Comparison of ENCODE assay signal across 11 cellular contexts in the genomic region with DNA sequence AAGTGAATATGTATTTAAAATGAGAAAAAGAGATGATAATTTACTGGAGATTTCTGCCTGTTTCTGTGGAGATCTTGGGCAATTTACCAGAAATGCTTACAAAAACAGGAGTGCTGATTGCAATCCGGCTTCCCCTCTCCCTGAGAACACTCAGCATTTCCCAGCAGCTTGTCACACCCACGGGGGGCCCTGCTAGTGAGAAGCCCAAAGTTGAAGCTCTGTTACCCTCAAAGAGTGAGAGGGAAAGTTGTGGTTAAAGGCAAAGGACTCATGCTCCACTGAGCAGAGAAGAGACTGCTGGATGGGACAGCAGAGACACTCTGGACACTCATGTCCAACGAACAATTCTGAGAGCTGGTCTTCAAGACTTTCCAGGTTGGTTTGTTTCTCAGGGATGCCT. TPM values are rescaled to one million over a fixed set of nuclear protein-coding genes. Genes with fewer than 3 reads are reported as not detected.
DNase-seq lines count a peak whose midpoint lies in the region; ATAC-seq, FAIRE-seq and TF ChIP-seq lines count a peak whose summit lies in the region.
"Had no signal": no experiment of that assay in that cellular context is flagged by ENCODE, and none has a peak within 500 bp of the region (broad histone marks: within the 10 kb centered on the region; RNA-seq: fewer than 3 reads in every experiment).

No MANE protein-coding gene starts in this region.

- no peaks in the 10 kb centered on the region for H3K9me3 ChIP-seq in DOHH2 (ENCODE audit: control insufficient read depth, insufficient read depth, low read length)
- H3K9me3 ChIP-seq in GM12878 (replicated peaks; ENCODE audit: control insufficient read depth, insufficient read depth, low read length), result no peaks in the 10 kb centered on the region
- H3K9me3 ChIP-seq: uterus had no signal

- BruUV-seq in GM12878 (replicated peaks; lab: Mats Ljungman, UMichigan), result TSS peak; percentile 18

- peaks cover 86% of the 10 kb centered on the region for H3K4me1 ChIP-seq in DOHH2 (ENCODE audit: control insufficient read depth, low read length)
- H3K4me1 ChIP-seq in GM12878 (ENCODE audit: control insufficient read depth, insufficient read depth, low read length), result peaks cover 16% of the 10 kb centered on the region
- H3K4me1 ChIP-seq: uterus had no signal

- peaks cover 33% of the 10 kb centered on the region for H3K36me3 ChIP-seq in DOHH2 (ENCODE audit: control insufficient read depth, low read length)
- no peaks in the 10 kb centered on the region for H3K36me3 ChIP-seq in GM12878 (ENCODE audit: control insufficient read depth in 2 of 2, insufficient read depth in 2 of 2, low read length in 1 of 2)
- H3K36me3 ChIP-seq: uterus had no signal

- H3K4me1 Mint-ChIP-seq in glutamatergic neuron (ENCODE audit: low read depth, unreplicated experiment), result no peaks in the 10 kb centered on the region

- H3F3A ChIP-seq in DOHH2 (ENCODE audit: control insufficient read depth, insufficient read depth), result peaks cover 35% of the 10 kb centered on the region

- H3K27ac ChIP-seq in DOHH2 (ENCODE audit: low read depth, low read length) (no peak overlapping the region), GM12878 (ENCODE audit: control insufficient read depth, insufficient read depth) (no peak overlapping the region)
- H3K27ac ChIP-seq: uterus had no signal

- no peaks in the 10 kb centered on the region for H3K9me3 Mint-ChIP-seq in glutamatergic neuron (ENCODE audit: unreplicated experiment)

- TF ChIP-seq EP300 in GM12878 (IDR thresholded peaks at IDR 0.05; ENCODE audit: borderline replicate concordance in 1 of 2, control insufficient read depth in 1 of 2, low read depth in 2 of 2, low read length in 2 of 2), result no peak

- no peaks in the 10 kb centered on the region for H3K36me3 Mint-ChIP-seq in glutamatergic neuron (ENCODE audit: unreplicated experiment)

- TF ChIP-seq POLR2A in GM12878 (IDR thresholded peaks at IDR 0.05; ENCODE audit: low read depth, low read length), result no peak

- no peak overlapping the region for H3K4me3 Mint-ChIP-seq in glutamatergic neuron (ENCODE audit: unreplicated experiment)

- H3K27me3 ChIP-seq in DOHH2 (ENCODE audit: control insufficient read depth, low read length) (peaks cover 9% of the 10 kb centered on the region; the same call in 1 of the 2 replicates), GM12878 (replicated peaks in 1 of 2; ENCODE audit: control insufficient read depth in 2 of 2, insufficient read depth in 2 of 2, low read length in 1 of 2) (peaks cover 0 to 7% of the 10 kb centered on the region in 2 experiments; a peak in 1 of 4 replicates)
- H3K27me3 ChIP-seq: uterus had no signal

- CTCF ChIA-PET in GM12878 (lab: Yijun Ruan, JAX), result interaction anchor here (0.7 to 7.5 kb wide), 6 partner anchors 20 to 89 kb away, joined by 3 to 90 read pairs (median 4); no protein-coding TSS in a partner anchor

- H3K27me3 Mint-ChIP-seq in glutamatergic neuron (ENCODE audit: unreplicated experiment), result peaks cover 5% of the 10 kb centered on the region

- no peak overlapping the region for H2AFZ ChIP-seq in GM12878 (ENCODE audit: control insufficient read depth, low read depth, low read length)

- H4K20me1 ChIP-seq in DOHH2 (ENCODE audit: control insufficient read depth, insufficient read depth, low read depth, low read length) (peaks cover 20% of the 10 kb centered on the region), GM12878 (ENCODE audit: control insufficient read depth, insufficient read depth) (no peaks in the 10 kb centered on the region)

- RAD21 ChIA-PET in GM12878 (lab: Charles Lee; ENCODE audit: unreplicated experiment), result interaction anchor here (1.0 to 8.0 kb wide), 8 partner anchors 21 to 89 kb away, joined by 3 to 120 read pairs (median 40); no protein-coding TSS in a partner anchor

- in situ Hi-C loops in GM12878 (cut with MboI), result loop anchor here (5.0 kb wide), 1 partner anchor 73 kb away; no protein-coding TSS in a partner anchor

- 0% methylated on average over 3 of the region's 3 CpGs for WGBS in GM12878 (ENCODE audit: insufficient coverage, insufficient replicate concordance, low lambda C conversion rate, missing lambda C conversion rate)

- H3K9me2 ChIP-seq in DOHH2 (replicated peaks; ENCODE audit: control insufficient read depth, low read length), result no peaks in the 10 kb centered on the region

- no peak for TF ChIP-seq RAD21 in GM12878 (IDR thresholded peaks at IDR 0.05; ENCODE audit: insufficient read depth, low read depth, low read length)

- H3K79me2 ChIP-seq in DOHH2 (ENCODE audit: control insufficient read depth, low read length) (peaks cover 83% of the 10 kb centered on the region), GM12878 (ENCODE audit: control insufficient read depth, insufficient read depth, low read length) (no peaks in the 10 kb centered on the region)

- TF ChIP-seq CTCF in DOHH2 (IDR thresholded peaks at IDR 0.05; ENCODE audit: low read depth, low read length, poor library complexity, severe bottlenecking) (no peak), GM12878 (IDR thresholded peaks at IDR 0.05 in 2 of 3, conservative IDR thresholded peaks at IDR 0.05 in 1 of 3; ENCODE audit: control insufficient read depth in 2 of 3, extremely low read depth in 1 of 3, insufficient read depth in 1 of 3, low read depth in 3 of 3, low read length in 3 of 3) (no peak), glutamatergic neuron (IDR thresholded peaks at IDR 0.05; ENCODE audit: partially characterized antibody, unreplicated experiment) (no peak)

- FAIRE-seq in GM12878 (lab: Jason Lieb, UNC), result no peak
- FAIRE-seq: colon had no signal

- DNase-seq in NAMALWA (ENCODE audit: low spot score) (peak; percentile 31), GM12878 (ENCODE audit: low read depth, low spot score) (no peak), renal cortical epithelial cell (ENCODE audit: low read depth) (peak; percentile 43), glutamatergic neuron (no peak), cortex of kidney (lab: John Stamatoyannopoulos, UW) (no peak), NCI-H146 (lab: John Stamatoyannopoulos, UW) (no peak)
- DNase-seq: KG1, uterus had no signal

- H3K4me3 ChIP-seq in DOHH2 (ENCODE audit: low read length), result peak overlapping the region; percentile 98
- no peak overlapping the region for H3K4me3 ChIP-seq in GM12878
- H3K4me3 ChIP-seq: uterus had no signal

- POLR2A ChIA-PET in GM12878 (lab: Charles Lee), result interaction anchor here (0.7 to 7.8 kb wide), 3 partner anchors 13 to 53 kb away, joined by 3 to 94 read pairs (median 4); no protein-coding TSS in a partner anchor

- H3K4me2 ChIP-seq in DOHH2 (ENCODE audit: low read length), result peak overlapping the region; percentile 96
- H3K4me2 ChIP-seq in GM12878 (ENCODE audit: control insufficient read depth, insufficient read depth), result no peak overlapping the region

- no peak overlapping the region for H3K27ac Mint-ChIP-seq in glutamatergic neuron (ENCODE audit: unreplicated experiment)

- intact Hi-C loops in GM12878 (cut with micrococcal nuclease; ENCODE audit: unreplicated experiment), result loop anchor here (5.0 kb wide), 2 partner anchors 53 to 88 kb away; no protein-coding TSS in a partner anchor

- ATAC-seq in GM12878, result peak; percentile 3; the same call in 1 of the 3 replicates
- no peak for ATAC-seq in HG02588 (IDR thresholded peaks at IDR 0.05; ENCODE audit: unreplicated experiment)

- no peak overlapping the region for H3K9ac ChIP-seq in GM12878 (ENCODE audit: control insufficient read depth, insufficient read depth, low read length)

- SMC1A ChIA-PET in GM12878 (lab: Charles Lee; ENCODE audit: uncharacterized antibody, unreplicated experiment), result interaction anchor here (0.8 to 9.8 kb wide), 10 partner anchors 12 to 98 kb away, joined by 3 to 156 read pairs (median 29); no protein-coding TSS in a partner anchor

TF ChIP-seq in GM12878, 131 proteins besides CTCF, POLR2A, EP300 and RAD21 (continues in another document):
- TF ChIP-seq WRNIP1 (IDR thresholded peaks at IDR 0.05; ENCODE audit: borderline replicate concordance, low read depth, low read length), result no peak
- TF ChIP-seq SMAD5 (IDR thresholded peaks at IDR 0.05; ENCODE audit: low read depth), result no peak
- peak; percentile 73 for TF ChIP-seq IKZF1 (conservative IDR thresholded peaks at IDR 0.05)

RNA-seq across cellular contexts. Expression of a gene that starts 2.9 kb away (rescaled TPM):
- 85.3 and 89.1 TPM in 2 replicates for total RNA-seq in GM12878 (2013; cell fraction: nucleolus; rRNA removed)
- total RNA-seq in GM12878 (2014; rRNA removed), result 0.87 and 1.1 TPM in 2 replicates
- total RNA-seq in GM12878 (2014; rRNA removed; fragmentation: Illumina TruSeq; extraction: Trizol), result 0.92 and 1.0 TPM in 2 replicates
- 1.0 and 1.5 TPM in 2 replicates for total RNA-seq in GM12878 (2021)
- polyA plus RNA-seq in GM12878 (2011; ENCODE audit: low read depth), result 0.68 TPM
- polyA plus RNA-seq in GM12878 (2011; rRNA removed), result 39.3 and 48.5 TPM in 2 replicates
- polyA plus RNA-seq in GM12878 (2011; cell fraction: cytosol; rRNA removed), result 39.4 and 45.7 TPM in 2 replicates
- 85.2 and 124 TPM in 2 replicates for polyA plus RNA-seq in GM12878 (2011; cell fraction: nucleus; rRNA removed)
- polyA plus RNA-seq in GM12878 (2012), result 0.87 and 1.5 TPM in 2 replicates
- 0.76 and 1.0 TPM in 2 replicates for polyA plus RNA-seq in GM12878 (2014; fragmentation: Illumina TruSeq; extraction: Trizol)
- under 1 TPM; 0.24 to 0.26 TPM for polyA plus RNA-seq in GM12878 (2014; fragmentation: Nextera tagmentation; extraction: Ambion mirVana)
- polyA plus RNA-seq in GM12878 (2014; rRNA removed), result 0.67 and 1.1 TPM in 2 replicates
- polyA plus RNA-seq in GM12878 (2016; fragmentation: Nextera tagmentation; extraction: Ambion mirVana), result under 1 TPM; 0.33 to 0.36 TPM
- 107 and 119 TPM in 2 replicates for polyA minus RNA-seq in GM12878 (2011; rRNA and poly(A)+ RNA removed)
- 21.6 and 32.2 TPM in 2 replicates for polyA minus RNA-seq in GM12878 (2011; cell fraction: cytosol; rRNA and poly(A)+ RNA removed)
- 87.2 and 98.2 TPM in 2 replicates for polyA minus RNA-seq in GM12878 (2011; cell fraction: nucleus; rRNA and poly(A)+ RNA removed)
- 14.8 and 26.6 TPM in 2 replicates for total RNA-seq in renal cortical epithelial cell
- 0.44 TPM for total RNA-seq in glutamatergic neuron (ENCODE audit: unreplicated experiment)

Comparison
In these comparisons a context has a peak if more than half of its experiments do, and no peak if none do; other contexts are left out.
1. DNase-seq: peak in NAMALWA (single experiment) and renal cortical epithelial cell (single experiment); none in GM12878 (single experiment), glutamatergic neuron (single experiment), cortex of kidney (single experiment) and NCI-H146 (single experiment).